Comparison of ENCODE assay signal across 1 cellular context in the genomic region with DNA sequence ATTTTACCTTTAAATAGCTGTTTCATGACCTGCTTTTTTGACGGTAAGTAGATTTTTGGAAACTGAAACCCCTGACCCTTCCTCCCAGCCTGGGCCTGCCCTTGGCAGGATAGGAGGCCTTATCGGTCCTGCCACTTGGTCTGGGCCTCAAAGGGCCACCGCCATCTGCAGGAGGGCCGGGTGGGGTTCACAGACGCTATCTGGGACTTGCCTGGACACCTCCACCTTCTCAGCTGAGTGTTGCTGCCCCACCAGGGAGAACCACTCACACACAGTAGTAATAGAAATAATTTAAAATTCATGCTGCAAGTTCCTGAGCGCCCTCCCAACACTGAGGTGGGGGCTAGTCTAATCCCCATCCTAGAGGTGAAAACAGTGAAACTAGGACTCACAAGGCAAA.
A peak's percentile ranks its signal among the peaks of the same experiment; 100 is the strongest.
TF ChIP-seq lines count a peak whose summit lies in the region.

No MANE protein-coding gene starts in this region.

TF ChIP-seq in K562, 482 proteins besides CTCF, POLR2A, EP300 and RAD21 (continued from another document and continues in another):
- TF ChIP-seq AFF1 (IDR thresholded peaks at IDR 0.05; ENCODE audit: low read depth in 1 of 2, partially characterized antibody in 2 of 2), result peak in 1 of 2 experiments; percentile 14
- no peak for TF ChIP-seq E2F1 (CRISPR knock-in tag; IDR thresholded peaks at IDR 0.05)
- TF ChIP-seq ATF6 (CRISPR knock-in tag; IDR thresholded peaks at IDR 0.05), result no peak
- peak; percentile 89 for TF ChIP-seq MTA2 (IDR thresholded peaks at IDR 0.05; ENCODE audit: low read depth)
- no peak for TF ChIP-seq PRMT5 (CRISPR knock-in tag; IDR thresholded peaks at IDR 0.05)
- no peak for TF ChIP-seq NKRF (IDR thresholded peaks at IDR 0.05; ENCODE audit: borderline replicate concordance)
- TF ChIP-seq SOX6 (IDR thresholded peaks at IDR 0.05), result peak; percentile 79
- TF ChIP-seq E2F5 (CRISPR knock-in tag; IDR thresholded peaks at IDR 0.05), result no peak
- TF ChIP-seq ZNF707 (CRISPR knock-in tag; conservative IDR thresholded peaks at IDR 0.05), result 0 out of 2 replicates have a peak, but pooled peaks have one; percentile 15
- TF ChIP-seq LEF1 (IDR thresholded peaks at IDR 0.05), result peak; percentile 87
- TF ChIP-seq JUN (IDR thresholded peaks at IDR 0.05; ENCODE audit: borderline replicate concordance, low read depth, low read length), result no peak
- no peak for TF ChIP-seq JUN (CRISPR knock-in tag; IDR thresholded peaks at IDR 0.05; ENCODE audit: borderline replicate concordance)
- no peak for TF ChIP-seq FOXP1 (CRISPR knock-in tag; IDR thresholded peaks at IDR 0.05)
- no peak for TF ChIP-seq SMAD2 (IDR thresholded peaks at IDR 0.05; ENCODE audit: low read depth, low read length)
- TF ChIP-seq CBFA2T3 (IDR thresholded peaks at IDR 0.05), result peak; percentile 98
- TF ChIP-seq SNIP1 (IDR thresholded peaks at IDR 0.05; ENCODE audit: low read depth), result no peak
- no peak for TF ChIP-seq ZNF778 (CRISPR knock-in tag; IDR thresholded peaks at IDR 0.05)
- TF ChIP-seq ARID3A (IDR thresholded peaks at IDR 0.05; ENCODE audit: borderline replicate concordance, low read depth, low read length), result no peak
- TF ChIP-seq LCOR (CRISPR knock-in tag; IDR thresholded peaks at IDR 0.05), result peak; percentile 76; the same call in 1 of the 2 replicates
- 0 out of 2 replicates have a peak, but pooled peaks have one; percentile 19 for TF ChIP-seq MAX (CRISPR knock-in tag; IDR thresholded peaks at IDR 0.05)
- TF ChIP-seq ZNF175 (CRISPR knock-in tag; IDR thresholded peaks at IDR 0.05; ENCODE audit: low read depth), result no peak
- TF ChIP-seq FOXK2 (conservative IDR thresholded peaks at IDR 0.05 in 1 of 2, IDR thresholded peaks at IDR 0.05 in 1 of 2; ENCODE audit: low read depth in 2 of 2), result no peak
- TF ChIP-seq KLF16 (IDR thresholded peaks at IDR 0.05), result peak; percentile 93
- TF ChIP-seq POLR2AphosphoS2 (IDR thresholded peaks at IDR 0.05; ENCODE audit: low read length), result no peak
- no peak for TF ChIP-seq PTTG1 (tag; IDR thresholded peaks at IDR 0.05; ENCODE audit: low read depth)
- TF ChIP-seq, protein P1, sequence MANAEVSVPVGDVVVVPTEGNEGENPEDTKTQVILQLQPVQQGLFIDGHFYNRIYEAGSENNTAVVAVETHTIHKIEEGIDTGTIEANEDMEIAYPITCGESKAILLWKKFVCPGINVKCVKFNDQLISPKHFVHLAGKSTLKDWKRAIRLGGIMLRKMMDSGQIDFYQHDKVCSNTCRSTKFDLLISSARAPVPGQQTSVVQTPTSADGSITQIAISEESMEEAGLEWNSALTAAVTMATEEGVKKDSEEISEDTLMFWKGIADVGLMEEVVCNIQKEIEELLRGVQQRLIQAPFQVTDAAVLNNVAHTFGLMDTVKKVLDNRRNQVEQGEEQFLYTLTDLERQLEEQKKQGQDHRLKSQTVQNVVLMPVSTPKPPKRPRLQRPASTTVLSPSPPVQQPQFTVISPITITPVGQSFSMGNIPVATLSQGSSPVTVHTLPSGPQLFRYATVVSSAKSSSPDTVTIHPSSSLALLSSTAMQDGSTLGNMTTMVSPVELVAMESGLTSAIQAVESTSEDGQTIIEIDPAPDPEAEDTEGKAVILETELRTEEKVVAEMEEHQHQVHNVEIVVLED (CRISPR knock-in tag; IDR thresholded peaks at IDR 0.05), result 0 out of 2 replicates have a peak, but pooled peaks have one; percentile 41
- no peak for TF ChIP-seq ZNF347 (CRISPR knock-in tag; IDR thresholded peaks at IDR 0.05; ENCODE audit: low read depth)
- peak; percentile 85 for TF ChIP-seq SMAD4 (CRISPR knock-in tag; conservative IDR thresholded peaks at IDR 0.05)
- TF ChIP-seq SPI1 (IDR thresholded peaks at IDR 0.05; ENCODE audit: borderline replicate concordance, low read depth, low read length), result no peak
- TF ChIP-seq TCF3 (CRISPR knock-in tag; IDR thresholded peaks at IDR 0.05), result peak; percentile 98
- TF ChIP-seq, protein P2, sequence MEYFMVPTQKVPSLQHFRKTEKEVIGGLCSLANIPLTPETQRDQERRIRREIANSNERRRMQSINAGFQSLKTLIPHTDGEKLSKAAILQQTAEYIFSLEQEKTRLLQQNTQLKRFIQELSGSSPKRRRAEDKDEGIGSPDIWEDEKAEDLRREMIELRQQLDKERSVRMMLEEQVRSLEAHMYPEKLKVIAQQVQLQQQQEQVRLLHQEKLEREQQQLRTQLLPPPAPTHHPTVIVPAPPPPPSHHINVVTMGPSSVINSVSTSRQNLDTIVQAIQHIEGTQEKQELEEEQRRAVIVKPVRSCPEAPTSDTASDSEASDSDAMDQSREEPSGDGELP (CRISPR knock-in tag; IDR thresholded peaks at IDR 0.05; ENCODE audit: borderline replicate concordance), result peak; percentile 93
- peak; percentile 45; the same call in 1 of the 2 replicates for TF ChIP-seq CTBP1 (IDR thresholded peaks at IDR 0.05; ENCODE audit: borderline replicate concordance)
- TF ChIP-seq TBP (optimal IDR thresholded peaks at IDR 0.05; ENCODE audit: low read depth, low read length), result no peak
- no peak for TF ChIP-seq SRSF7 (optimal IDR thresholded peaks at IDR 0.05; ENCODE audit: low read depth, low read length)
- TF ChIP-seq KAT2B (IDR thresholded peaks at IDR 0.05; ENCODE audit: low read depth, low read length), result no peak
- no peak for TF ChIP-seq ZNF408 (CRISPR knock-in tag; IDR thresholded peaks at IDR 0.05; ENCODE audit: low read depth)
- no peak for TF ChIP-seq SRSF1 (IDR thresholded peaks at IDR 0.05; ENCODE audit: low read depth, low read length)
- TF ChIP-seq KAT8 (IDR thresholded peaks at IDR 0.05; ENCODE audit: low read depth), result no peak
- TF ChIP-seq ATF4 (CRISPR knock-in tag; IDR thresholded peaks at IDR 0.05), result peak; percentile 39; the same call in 1 of the 2 replicates
- no peak for TF ChIP-seq ZNF140 (CRISPR knock-in tag; IDR thresholded peaks at IDR 0.05)
- 0 out of 2 replicates have a peak, but pooled peaks have one; percentile 55 for TF ChIP-seq HDAC2 (IDR thresholded peaks at IDR 0.05)
- TF ChIP-seq TAF1 (IDR thresholded peaks at IDR 0.05; ENCODE audit: control insufficient read depth, extremely low read depth, insufficient read depth, low read length, severe bottlenecking), result peak; percentile 20
- peak; percentile 69 for TF ChIP-seq HDAC3 (IDR thresholded peaks at IDR 0.05; ENCODE audit: borderline replicate concordance, partially characterized antibody)
- TF ChIP-seq, protein P3, sequence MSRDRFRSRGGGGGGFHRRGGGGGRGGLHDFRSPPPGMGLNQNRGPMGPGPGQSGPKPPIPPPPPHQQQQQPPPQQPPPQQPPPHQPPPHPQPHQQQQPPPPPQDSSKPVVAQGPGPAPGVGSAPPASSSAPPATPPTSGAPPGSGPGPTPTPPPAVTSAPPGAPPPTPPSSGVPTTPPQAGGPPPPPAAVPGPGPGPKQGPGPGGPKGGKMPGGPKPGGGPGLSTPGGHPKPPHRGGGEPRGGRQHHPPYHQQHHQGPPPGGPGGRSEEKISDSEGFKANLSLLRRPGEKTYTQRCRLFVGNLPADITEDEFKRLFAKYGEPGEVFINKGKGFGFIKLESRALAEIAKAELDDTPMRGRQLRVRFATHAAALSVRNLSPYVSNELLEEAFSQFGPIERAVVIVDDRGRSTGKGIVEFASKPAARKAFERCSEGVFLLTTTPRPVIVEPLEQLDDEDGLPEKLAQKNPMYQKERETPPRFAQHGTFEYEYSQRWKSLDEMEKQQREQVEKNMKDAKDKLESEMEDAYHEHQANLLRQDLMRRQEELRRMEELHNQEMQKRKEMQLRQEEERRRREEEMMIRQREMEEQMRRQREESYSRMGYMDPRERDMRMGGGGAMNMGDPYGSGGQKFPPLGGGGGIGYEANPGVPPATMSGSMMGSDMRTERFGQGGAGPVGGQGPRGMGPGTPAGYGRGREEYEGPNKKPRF (IDR thresholded peaks at IDR 0.05; ENCODE audit: low read depth, low read length), result no peak
- TF ChIP-seq RBBP5 (IDR thresholded peaks at IDR 0.05; ENCODE audit: borderline replicate concordance, insufficient read depth, low read length, poor library complexity, severe bottlenecking), result peak; percentile 19
